Comparison of ENCODE assay signal across 2 cellular contexts in genomic region chr20:64225166-64225595, GRCh38.
TF ChIP-seq lines count a peak whose summit lies in the region.

No MANE protein-coding gene starts in this region.

TF ChIP-seq in IMR-90, 13 proteins besides CTCF, POLR2A, EP300 and RAD21:
- TF ChIP-seq NFE2L2 (IDR thresholded peaks at IDR 0.05; ENCODE audit: low read depth, low read length) (no peak), BHLHE40 (IDR thresholded peaks at IDR 0.05; ENCODE audit: low read depth, low read length) (no peak), MAFK (IDR thresholded peaks at IDR 0.05; ENCODE audit: low read depth, low read length) (no peak), MAZ (IDR thresholded peaks at IDR 0.05; ENCODE audit: borderline replicate concordance, low read depth, low read length) (no peak), SMC3 (IDR thresholded peaks at IDR 0.05; ENCODE audit: low read depth, low read length) (no peak), MXI1 (IDR thresholded peaks at IDR 0.05; ENCODE audit: borderline replicate concordance, low read depth, low read length) (no peak), RCOR1 (IDR thresholded peaks at IDR 0.05; ENCODE audit: insufficient replicate concordance, low read length) (no peak), FOS (IDR thresholded peaks at IDR 0.05; ENCODE audit: low read depth, low read length) (no peak), CHD1 (IDR thresholded peaks at IDR 0.05; ENCODE audit: low read depth, low read length) (no peak), CEBPB (IDR thresholded peaks at IDR 0.05; ENCODE audit: low read depth, low read length) (no peak), RFX5 (IDR thresholded peaks at IDR 0.05; ENCODE audit: low read depth, low read length) (no peak), USF2 (IDR thresholded peaks at IDR 0.05; ENCODE audit: low read depth, low read length) (no peak)
- TF ChIP-seq, protein P1, sequence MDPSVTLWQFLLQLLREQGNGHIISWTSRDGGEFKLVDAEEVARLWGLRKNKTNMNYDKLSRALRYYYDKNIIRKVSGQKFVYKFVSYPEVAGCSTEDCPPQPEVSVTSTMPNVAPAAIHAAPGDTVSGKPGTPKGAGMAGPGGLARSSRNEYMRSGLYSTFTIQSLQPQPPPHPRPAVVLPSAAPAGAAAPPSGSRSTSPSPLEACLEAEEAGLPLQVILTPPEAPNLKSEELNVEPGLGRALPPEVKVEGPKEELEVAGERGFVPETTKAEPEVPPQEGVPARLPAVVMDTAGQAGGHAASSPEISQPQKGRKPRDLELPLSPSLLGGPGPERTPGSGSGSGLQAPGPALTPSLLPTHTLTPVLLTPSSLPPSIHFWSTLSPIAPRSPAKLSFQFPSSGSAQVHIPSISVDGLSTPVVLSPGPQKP (IDR thresholded peaks at IDR 0.05; ENCODE audit: borderline replicate concordance, low read depth, low read length) = no peak

TF ChIP-seq in H1, 55 proteins besides CTCF, POLR2A, EP300 and RAD21:
- no peak for TF ChIP-seq GTF2F1 (IDR thresholded peaks at IDR 0.05; ENCODE audit: borderline replicate concordance, low read depth, low read length)
- no peak for TF ChIP-seq YY1 (IDR thresholded peaks at IDR 0.05; ENCODE audit: low read depth, low read length)
- no peak for TF ChIP-seq POLR2AphosphoS5 (IDR thresholded peaks at IDR 0.05; ENCODE audit: low read depth, low read length)
- no peak for TF ChIP-seq CBX5 (IDR thresholded peaks at IDR 0.05; ENCODE audit: low read depth, low read length)
- TF ChIP-seq BRCA1 (IDR thresholded peaks at IDR 0.05; ENCODE audit: low read depth, low read length) = no peak
- no peak for TF ChIP-seq RXRA (IDR thresholded peaks at IDR 0.05; ENCODE audit: insufficient read depth, low read depth, low read length)
- no peak for TF ChIP-seq TAF1 (IDR thresholded peaks at IDR 0.05; ENCODE audit: low read depth, low read length)
- no peak for TF ChIP-seq SP1 (IDR thresholded peaks at IDR 0.05; ENCODE audit: low read depth, low read length)
- no peak for TF ChIP-seq CHD2 (IDR thresholded peaks at IDR 0.05; ENCODE audit: low read length)
- TF ChIP-seq SP2 (IDR thresholded peaks at IDR 0.05; ENCODE audit: low read length) = no peak
- TF ChIP-seq RBBP5 (IDR thresholded peaks at IDR 0.05; ENCODE audit: borderline replicate concordance, low read depth, low read length) = no peak
- TF ChIP-seq, protein P2, sequence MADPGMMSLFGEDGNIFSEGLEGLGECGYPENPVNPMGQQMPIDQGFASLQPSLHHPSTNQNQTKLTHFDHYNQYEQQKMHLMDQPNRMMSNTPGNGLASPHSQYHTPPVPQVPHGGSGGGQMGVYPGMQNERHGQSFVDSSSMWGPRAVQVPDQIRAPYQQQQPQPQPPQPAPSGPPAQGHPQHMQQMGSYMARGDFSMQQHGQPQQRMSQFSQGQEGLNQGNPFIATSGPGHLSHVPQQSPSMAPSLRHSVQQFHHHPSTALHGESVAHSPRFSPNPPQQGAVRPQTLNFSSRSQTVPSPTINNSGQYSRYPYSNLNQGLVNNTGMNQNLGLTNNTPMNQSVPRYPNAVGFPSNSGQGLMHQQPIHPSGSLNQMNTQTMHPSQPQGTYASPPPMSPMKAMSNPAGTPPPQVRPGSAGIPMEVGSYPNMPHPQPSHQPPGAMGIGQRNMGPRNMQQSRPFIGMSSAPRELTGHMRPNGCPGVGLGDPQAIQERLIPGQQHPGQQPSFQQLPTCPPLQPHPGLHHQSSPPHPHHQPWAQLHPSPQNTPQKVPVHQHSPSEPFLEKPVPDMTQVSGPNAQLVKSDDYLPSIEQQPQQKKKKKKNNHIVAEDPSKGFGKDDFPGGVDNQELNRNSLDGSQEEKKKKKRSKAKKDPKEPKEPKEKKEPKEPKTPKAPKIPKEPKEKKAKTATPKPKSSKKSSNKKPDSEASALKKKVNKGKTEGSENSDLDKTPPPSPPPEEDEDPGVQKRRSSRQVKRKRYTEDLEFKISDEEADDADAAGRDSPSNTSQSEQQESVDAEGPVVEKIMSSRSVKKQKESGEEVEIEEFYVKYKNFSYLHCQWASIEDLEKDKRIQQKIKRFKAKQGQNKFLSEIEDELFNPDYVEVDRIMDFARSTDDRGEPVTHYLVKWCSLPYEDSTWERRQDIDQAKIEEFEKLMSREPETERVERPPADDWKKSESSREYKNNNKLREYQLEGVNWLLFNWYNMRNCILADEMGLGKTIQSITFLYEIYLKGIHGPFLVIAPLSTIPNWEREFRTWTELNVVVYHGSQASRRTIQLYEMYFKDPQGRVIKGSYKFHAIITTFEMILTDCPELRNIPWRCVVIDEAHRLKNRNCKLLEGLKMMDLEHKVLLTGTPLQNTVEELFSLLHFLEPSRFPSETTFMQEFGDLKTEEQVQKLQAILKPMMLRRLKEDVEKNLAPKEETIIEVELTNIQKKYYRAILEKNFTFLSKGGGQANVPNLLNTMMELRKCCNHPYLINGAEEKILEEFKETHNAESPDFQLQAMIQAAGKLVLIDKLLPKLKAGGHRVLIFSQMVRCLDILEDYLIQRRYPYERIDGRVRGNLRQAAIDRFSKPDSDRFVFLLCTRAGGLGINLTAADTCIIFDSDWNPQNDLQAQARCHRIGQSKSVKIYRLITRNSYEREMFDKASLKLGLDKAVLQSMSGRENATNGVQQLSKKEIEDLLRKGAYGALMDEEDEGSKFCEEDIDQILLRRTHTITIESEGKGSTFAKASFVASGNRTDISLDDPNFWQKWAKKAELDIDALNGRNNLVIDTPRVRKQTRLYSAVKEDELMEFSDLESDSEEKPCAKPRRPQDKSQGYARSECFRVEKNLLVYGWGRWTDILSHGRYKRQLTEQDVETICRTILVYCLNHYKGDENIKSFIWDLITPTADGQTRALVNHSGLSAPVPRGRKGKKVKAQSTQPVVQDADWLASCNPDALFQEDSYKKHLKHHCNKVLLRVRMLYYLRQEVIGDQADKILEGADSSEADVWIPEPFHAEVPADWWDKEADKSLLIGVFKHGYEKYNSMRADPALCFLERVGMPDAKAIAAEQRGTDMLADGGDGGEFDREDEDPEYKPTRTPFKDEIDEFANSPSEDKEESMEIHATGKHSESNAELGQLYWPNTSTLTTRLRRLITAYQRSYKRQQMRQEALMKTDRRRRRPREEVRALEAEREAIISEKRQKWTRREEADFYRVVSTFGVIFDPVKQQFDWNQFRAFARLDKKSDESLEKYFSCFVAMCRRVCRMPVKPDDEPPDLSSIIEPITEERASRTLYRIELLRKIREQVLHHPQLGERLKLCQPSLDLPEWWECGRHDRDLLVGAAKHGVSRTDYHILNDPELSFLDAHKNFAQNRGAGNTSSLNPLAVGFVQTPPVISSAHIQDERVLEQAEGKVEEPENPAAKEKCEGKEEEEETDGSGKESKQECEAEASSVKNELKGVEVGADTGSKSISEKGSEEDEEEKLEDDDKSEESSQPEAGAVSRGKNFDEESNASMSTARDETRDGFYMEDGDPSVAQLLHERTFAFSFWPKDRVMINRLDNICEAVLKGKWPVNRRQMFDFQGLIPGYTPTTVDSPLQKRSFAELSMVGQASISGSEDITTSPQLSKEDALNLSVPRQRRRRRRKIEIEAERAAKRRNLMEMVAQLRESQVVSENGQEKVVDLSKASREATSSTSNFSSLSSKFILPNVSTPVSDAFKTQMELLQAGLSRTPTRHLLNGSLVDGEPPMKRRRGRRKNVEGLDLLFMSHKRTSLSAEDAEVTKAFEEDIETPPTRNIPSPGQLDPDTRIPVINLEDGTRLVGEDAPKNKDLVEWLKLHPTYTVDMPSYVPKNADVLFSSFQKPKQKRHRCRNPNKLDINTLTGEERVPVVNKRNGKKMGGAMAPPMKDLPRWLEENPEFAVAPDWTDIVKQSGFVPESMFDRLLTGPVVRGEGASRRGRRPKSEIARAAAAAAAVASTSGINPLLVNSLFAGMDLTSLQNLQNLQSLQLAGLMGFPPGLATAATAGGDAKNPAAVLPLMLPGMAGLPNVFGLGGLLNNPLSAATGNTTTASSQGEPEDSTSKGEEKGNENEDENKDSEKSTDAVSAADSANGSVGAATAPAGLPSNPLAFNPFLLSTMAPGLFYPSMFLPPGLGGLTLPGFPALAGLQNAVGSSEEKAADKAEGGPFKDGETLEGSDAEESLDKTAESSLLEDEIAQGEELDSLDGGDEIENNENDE (IDR thresholded peaks at IDR 0.05; ENCODE audit: insufficient replicate concordance, low read length) = no peak
- TF ChIP-seq, protein P3, sequence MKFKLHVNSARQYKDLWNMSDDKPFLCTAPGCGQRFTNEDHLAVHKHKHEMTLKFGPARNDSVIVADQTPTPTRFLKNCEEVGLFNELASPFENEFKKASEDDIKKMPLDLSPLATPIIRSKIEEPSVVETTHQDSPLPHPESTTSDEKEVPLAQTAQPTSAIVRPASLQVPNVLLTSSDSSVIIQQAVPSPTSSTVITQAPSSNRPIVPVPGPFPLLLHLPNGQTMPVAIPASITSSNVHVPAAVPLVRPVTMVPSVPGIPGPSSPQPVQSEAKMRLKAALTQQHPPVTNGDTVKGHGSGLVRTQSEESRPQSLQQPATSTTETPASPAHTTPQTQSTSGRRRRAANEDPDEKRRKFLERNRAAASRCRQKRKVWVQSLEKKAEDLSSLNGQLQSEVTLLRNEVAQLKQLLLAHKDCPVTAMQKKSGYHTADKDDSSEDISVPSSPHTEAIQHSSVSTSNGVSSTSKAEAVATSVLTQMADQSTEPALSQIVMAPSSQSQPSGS (IDR thresholded peaks at IDR 0.05; ENCODE audit: low read length) = no peak
